10 cellular contexts compared by ENCODE assay signal in genomic region chr6:114304304-114304887, GRCh38. TPM values are rescaled to one million over a fixed set of nuclear protein-coding genes. Genes with fewer than 3 reads are reported as not detected.
DNase-seq lines count a peak whose midpoint lies in the region; ATAC-seq and FAIRE-seq lines count a peak whose summit lies in the region.
"Had no signal": no experiment of that assay in that cellular context is flagged by ENCODE, and none has a peak within 500 bp of the region (broad histone marks: within the 10 kb centered on the region; RNA-seq: fewer than 3 reads in every experiment).

No MANE protein-coding gene starts in this region.

- no peaks in the 10 kb centered on the region for H3K36me3 Mint-ChIP-seq in activated T-helper 2 cell treated with anti-CD3 and anti-CD28 coated beads, Interferon-gamma antibody, Interleukin-2, Interleukin-4, amounts not matched to agents 10 μg/mL and 5 μg/mL and 100 μg/mL, durations not matched to agents 14 hours and 24 hours and 36 hours (ENCODE audit: low read depth)
- no peaks in the 10 kb centered on the region for H3K36me3 Mint-ChIP-seq in stimulated activated memory B cell treated with anti-CD40 and anti-IgM and Interleukin-4, amounts not matched to agents 10 μg/mL and 1 μg/mL and 100 μg/mL, for 72 hours

- ATAC-seq in HG03025 (IDR thresholded peaks at IDR 0.05; ENCODE audit: low FRiP score, unreplicated experiment) = no peak
- no peak for ATAC-seq in stimulated activated memory B cell treated with anti-CD40 and anti-IgM and Interleukin-4, amounts not matched to agents 10 μg/mL and 1 μg/mL and 100 μg/mL, for 72 hours
- ATAC-seq: mucosa of descending colon had no signal

- H3K9me3 Mint-ChIP-seq in activated T-helper 2 cell treated with anti-CD3 and anti-CD28 coated beads, Interferon-gamma antibody, Interleukin-2, Interleukin-4, amounts not matched to agents 10 μg/mL and 5 μg/mL and 100 μg/mL, durations not matched to agents 14 hours and 24 hours and 36 hours = no peaks in the 10 kb centered on the region
- peaks cover 4% of the 10 kb centered on the region for H3K9me3 Mint-ChIP-seq in stimulated activated memory B cell treated with anti-CD40 and anti-IgM and Interleukin-4, amounts not matched to agents 10 μg/mL and 1 μg/mL and 100 μg/mL, for 72 hours

- no peak overlapping the region for H3K27ac Mint-ChIP-seq in activated T-helper 2 cell treated with anti-CD3 and anti-CD28 coated beads, Interferon-gamma antibody, Interleukin-2, Interleukin-4, amounts not matched to agents 10 μg/mL and 5 μg/mL and 100 μg/mL, durations not matched to agents 14 hours and 24 hours and 36 hours
- no peak overlapping the region for H3K27ac Mint-ChIP-seq in stimulated activated memory B cell treated with anti-CD40 and anti-IgM and Interleukin-4, amounts not matched to agents 10 μg/mL and 1 μg/mL and 100 μg/mL, for 72 hours

- H3K27me3 Mint-ChIP-seq in activated T-helper 2 cell treated with anti-CD3 and anti-CD28 coated beads, Interferon-gamma antibody, Interleukin-2, Interleukin-4, amounts not matched to agents 10 μg/mL and 5 μg/mL and 100 μg/mL, durations not matched to agents 14 hours and 24 hours and 36 hours (ENCODE audit: low read depth) = no peaks in the 10 kb centered on the region
- H3K27me3 Mint-ChIP-seq in stimulated activated memory B cell treated with anti-CD40 and anti-IgM and Interleukin-4, amounts not matched to agents 10 μg/mL and 1 μg/mL and 100 μg/mL, for 72 hours = no peaks in the 10 kb centered on the region

- FAIRE-seq in G401.6 (lab: Jason Lieb, UNC) = peak; percentile 64

- intact Hi-C loops in activated T-helper 2 cell treated with anti-CD3 and anti-CD28 coated beads, Interferon-gamma antibody, Interleukin-2, Interleukin-4, amounts not matched to agents 10 μg/mL and 5 μg/mL and 100 μg/mL, durations not matched to agents 14 hours and 24 hours and 36 hours (cut with micrococcal nuclease) = no loop called here

- H3K4me1 Mint-ChIP-seq in activated T-helper 2 cell treated with anti-CD3 and anti-CD28 coated beads, Interferon-gamma antibody, Interleukin-2, Interleukin-4, amounts not matched to agents 10 μg/mL and 5 μg/mL and 100 μg/mL, durations not matched to agents 14 hours and 24 hours and 36 hours (ENCODE audit: low read depth) = no peaks in the 10 kb centered on the region
- no peaks in the 10 kb centered on the region for H3K4me1 Mint-ChIP-seq in stimulated activated memory B cell treated with anti-CD40 and anti-IgM and Interleukin-4, amounts not matched to agents 10 μg/mL and 1 μg/mL and 100 μg/mL, for 72 hours

- peak; percentile 39 for DNase-seq in LoVo (ENCODE audit: low spot score)
- peak; percentile 28 for DNase-seq in astrocyte of the hippocampus (ENCODE audit: low read depth, low spot score)
- peak; percentile 47 for DNase-seq in midbrain (lab: John Stamatoyannopoulos, UW)
- DNase-seq in activated T-helper 2 cell treated with anti-CD3 and anti-CD28 coated beads, Interferon-gamma antibody, Interleukin-2, Interleukin-4, amounts not matched to agents 10 μg/mL and 5 μg/mL and 100 μg/mL, durations not matched to agents 14 hours and 24 hours and 36 hours (ENCODE audit: low spot score) = no peak
- no peak for DNase-seq in GF-D8 (lab: John Stamatoyannopoulos, UW)
- DNase-seq: mucosa of descending colon had no signal

- no peak overlapping the region for H3K4me3 Mint-ChIP-seq in activated T-helper 2 cell treated with anti-CD3 and anti-CD28 coated beads, Interferon-gamma antibody, Interleukin-2, Interleukin-4, amounts not matched to agents 10 μg/mL and 5 μg/mL and 100 μg/mL, durations not matched to agents 14 hours and 24 hours and 36 hours (ENCODE audit: low read depth)
- H3K4me3 Mint-ChIP-seq in stimulated activated memory B cell treated with anti-CD40 and anti-IgM and Interleukin-4, amounts not matched to agents 10 μg/mL and 1 μg/mL and 100 μg/mL, for 72 hours = no peak overlapping the region

RNA-seq across cellular contexts. Expression of gene HS3ST5, which starts 38.4 kb away (rescaled TPM):
- total RNA-seq in activated T-helper 2 cell treated with anti-CD3 and anti-CD28 coated beads, Interferon-gamma antibody, Interleukin-2, Interleukin-4, amounts not matched to agents 10 μg/mL and 5 μg/mL and 100 μg/mL, durations not matched to agents 14 hours and 24 hours and 36 hours = not detected in 2 replicates
- total RNA-seq: activated CD8-positive, alpha-beta memory T cell treated with anti-CD3 and anti-CD28 coated beads for 36 hours had no signal

Comparison
In these comparisons a context has a peak if more than half of its experiments do, and no peak if none do; other contexts are left out.
1. DNase-seq: peak in LoVo (single experiment), astrocyte of the hippocampus (single experiment) and midbrain (single experiment); none in activated T-helper 2 cell treated with anti-CD3 and anti-CD28 coated beads, Interferon-gamma antibody, Interleukin-2, Interleukin-4, amounts not matched to agents 10 μg/mL and 5 μg/mL and 100 μg/mL, durations not matched to agents 14 hours and 24 hours and 36 hours (single experiment) and GF-D8 (single experiment).